ENCODE assay signal across 26 cellular contexts in the genomic region with DNA sequence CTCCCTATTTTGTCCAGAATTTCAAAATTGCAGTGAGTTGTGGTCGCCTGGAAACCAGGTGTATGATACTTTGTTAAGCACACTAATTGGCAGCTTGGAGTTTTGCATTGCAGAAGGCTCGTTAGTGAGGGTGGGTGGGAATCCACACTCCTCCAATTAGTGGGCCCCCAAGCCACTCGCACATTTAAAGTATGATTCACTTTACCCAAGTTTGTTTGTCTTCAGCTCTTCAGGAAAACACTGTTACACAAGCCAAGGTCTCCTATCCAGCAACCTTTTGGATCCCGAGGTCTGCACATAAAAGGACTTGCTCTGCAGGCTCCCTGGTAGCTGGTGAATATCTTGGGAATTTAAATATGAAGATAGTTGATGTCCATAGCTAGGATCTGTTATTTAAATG.
"Had no signal": no experiment of that assay in that cellular context is flagged by ENCODE, and none has a peak within 500 bp of the region (broad histone marks: within the 10 kb centered on the region; RNA-seq: fewer than 3 reads in every experiment).

No MANE protein-coding gene starts in this region.

- H3K4me1 ChIP-seq: uterus had no signal

- H3K27ac Mint-ChIP-seq: activated CD4-positive, alpha-beta T cell treated with anti-CD3 and anti-CD28 coated beads for 36 hours; activated T-cell treated with anti-CD3 and anti-CD28 coated beads, Interleukin-2, amount 50 U/mL, for 24 hours; activated T-helper 2 cell treated with anti-CD3 and anti-CD28 coated beads, Interferon-gamma antibody, Interleukin-2, Interleukin-4, amounts not matched to agents 10 μg/mL and 5 μg/mL and 100 μg/mL, durations not matched to agents 14 hours and 24 hours and 36 hours; dendritic cell treated with granulocyte-macrophage colony-stimulating factor and Interleukin-4, amounts not matched to agents 40 ng/mL and 50 ng/mL, for 4 days; memory B cell; stimulated activated memory B cell treated with anti-CD40 and anti-IgM and Interleukin-4, amounts not matched to agents 10 μg/mL and 1 μg/mL and 100 μg/mL, for 72 hours had no signal

- H3K4me3 ChIP-seq: cardiac muscle cell, gastrocnemius medialis, sigmoid colon, smooth muscle cell, stomach, suprapubic skin, tibial nerve, uterus had no signal

- H3K27me3 ChIP-seq: cardiac muscle cell, gastrocnemius medialis, sigmoid colon, stomach, suprapubic skin, tibial nerve, uterus had no signal

- H3K27ac ChIP-seq: cardiac muscle cell, gastrocnemius medialis, tibial nerve, uterus had no signal

- H3K4me3 Mint-ChIP-seq: activated CD4-positive, alpha-beta T cell treated with anti-CD3 and anti-CD28 coated beads for 36 hours; activated T-cell treated with anti-CD3 and anti-CD28 coated beads, Interleukin-2, amount 50 U/mL, for 24 hours; dendritic cell treated with granulocyte-macrophage colony-stimulating factor and Interleukin-4, amounts not matched to agents 40 ng/mL and 50 ng/mL, for 4 days; memory B cell; stimulated activated memory B cell treated with anti-CD40 and anti-IgM and Interleukin-4, amounts not matched to agents 10 μg/mL and 1 μg/mL and 100 μg/mL, for 72 hours had no signal

- H3K36me3 Mint-ChIP-seq: memory B cell; stimulated activated memory B cell treated with anti-CD40 and anti-IgM and Interleukin-4, amounts not matched to agents 10 μg/mL and 1 μg/mL and 100 μg/mL, for 72 hours had no signal

- H3K4me1 Mint-ChIP-seq: memory B cell had no signal

- H3K36me3 ChIP-seq: cardiac muscle cell, gastrocnemius medialis, sigmoid colon, stomach, suprapubic skin, tibial nerve, uterus had no signal

- ATAC-seq: activated CD4-positive, alpha-beta T cell treated with anti-CD3 and anti-CD28 coated beads for 36 hours; esophagus mucosa; gastrocnemius medialis; stimulated activated memory B cell treated with anti-CD40 and anti-IgM and Interleukin-4, amounts not matched to agents 10 μg/mL and 1 μg/mL and 100 μg/mL, for 72 hours had no signal

- H3K9me3 ChIP-seq: gastrocnemius medialis, sigmoid colon, stomach, suprapubic skin, tibial nerve, uterus had no signal

- H3K27me3 Mint-ChIP-seq: activated CD4-positive, alpha-beta T cell treated with anti-CD3 and anti-CD28 coated beads for 36 hours; activated T-cell treated with anti-CD3 and anti-CD28 coated beads, Interleukin-2, amount 50 U/mL, for 24 hours had no signal

- H3K9me3 Mint-ChIP-seq: activated T-cell treated with anti-CD3 and anti-CD28 coated beads, Interleukin-2, amount 50 U/mL, for 24 hours; activated T-helper 2 cell treated with anti-CD3 and anti-CD28 coated beads, Interferon-gamma antibody, Interleukin-2, Interleukin-4, amounts not matched to agents 10 μg/mL and 5 μg/mL and 100 μg/mL, durations not matched to agents 14 hours and 24 hours and 36 hours; dendritic cell treated with granulocyte-macrophage colony-stimulating factor and Interleukin-4, amounts not matched to agents 40 ng/mL and 50 ng/mL, for 4 days; memory B cell; stimulated activated memory B cell treated with anti-CD40 and anti-IgM and Interleukin-4, amounts not matched to agents 10 μg/mL and 1 μg/mL and 100 μg/mL, for 72 hours had no signal

- DNase-seq: activated CD4-positive, alpha-beta T cell treated with anti-CD3 and anti-CD28 coated beads for 36 hours; activated CD4-positive, alpha-beta T cell treated with anti-CD3 and anti-CD28 coated beads, Interleukin-2, amount 50 U/mL, for 4 hours; activated CD8-positive, alpha-beta memory T cell treated with anti-CD3 and anti-CD28 coated beads for 24 hours; activated CD8-positive, alpha-beta memory T cell treated with anti-CD3 and anti-CD28 coated beads, Interleukin-2, amount 50 U/mL, for 4 hours; activated naive CD4-positive, alpha-beta T cell; activated T-cell treated with anti-CD3 and anti-CD28 coated beads, Interleukin-2, amount 50 U/mL, for 24 hours; amygdala; effector CD8-positive, alpha-beta T cell; gastrocnemius medialis; hippocampal formation; nucleus accumbens; sigmoid colon; stimulated activated CD4-positive, alpha-beta T cell treated with anti-CD3 and anti-CD28 coated beads, Interleukin-15, amount 100 ng/mL, for 24 hours; stomach; T-helper 1 cell; T-helper 9 cell; uterus had no signal
